14 cellular contexts compared by ENCODE assay signal in the genomic region with DNA sequence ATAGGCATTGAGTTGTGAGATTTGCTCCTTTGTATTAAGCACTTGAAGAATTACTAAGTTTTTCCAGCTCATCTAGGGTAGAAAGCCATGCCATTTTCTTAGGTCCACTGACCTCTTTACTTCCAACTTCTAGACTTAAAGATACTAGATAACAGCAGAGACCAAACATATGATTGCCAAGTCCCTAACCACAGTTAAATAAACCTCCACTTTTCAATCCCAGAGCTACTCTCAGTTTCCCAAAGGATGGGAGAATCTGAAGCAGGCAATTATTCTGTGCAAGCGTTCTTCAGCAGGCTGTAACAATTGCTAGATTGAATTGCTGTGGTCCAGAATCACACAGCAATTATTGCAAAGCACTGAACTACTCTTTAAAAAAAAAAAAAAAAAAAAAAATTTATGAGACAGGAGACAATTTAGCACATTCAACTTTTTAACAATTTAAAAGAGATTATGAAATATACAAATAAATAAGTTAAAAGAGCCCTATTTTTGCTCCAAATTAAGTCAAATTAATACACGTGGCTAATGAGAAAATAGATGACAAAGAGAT.
DNase-seq lines count a peak whose midpoint lies in the region; ATAC-seq and TF ChIP-seq lines count a peak whose summit lies in the region.
"Had no signal": no experiment of that assay in that cellular context is flagged by ENCODE, and none has a peak within 500 bp of the region (broad histone marks: within the 10 kb centered on the region; RNA-seq: fewer than 3 reads in every experiment).

No MANE protein-coding gene starts in this region.

- no peak overlapping the region for H3K4me3 Mint-ChIP-seq in CD8-positive, alpha-beta T cell
- H3K4me3 Mint-ChIP-seq in T-helper 17 cell, result peak overlapping the region; percentile 64
- H3K4me3 Mint-ChIP-seq in mesothelial cell of epicardium, result peak overlapping the region; percentile 4

- no peak for TF ChIP-seq CTCF in CD8-positive, alpha-beta T cell (IDR thresholded peaks at IDR 0.05)
- TF ChIP-seq CTCF in HEK293 (tag by site-specific recombination; IDR thresholded peaks at IDR 0.05) (no peak), mesothelial cell of epicardium (IDR thresholded peaks at IDR 0.05; ENCODE audit: unreplicated experiment) (no peak)

- intact Hi-C loops in CD8-positive, alpha-beta T cell (cut with DNase I, micrococcal nuclease), result no loop called here

- no peaks in the 10 kb centered on the region for H3K9me3 Mint-ChIP-seq in CD8-positive, alpha-beta T cell
- H3K9me3 Mint-ChIP-seq in mesothelial cell of epicardium, result no peaks in the 10 kb centered on the region

- H3K27ac Mint-ChIP-seq in CD8-positive, alpha-beta T cell, result peak overlapping the region; percentile 66
- no peak overlapping the region for H3K27ac Mint-ChIP-seq in T-helper 17 cell
- peak overlapping the region; percentile 57 for H3K27ac Mint-ChIP-seq in mesothelial cell of epicardium

- no peaks in the 10 kb centered on the region for H3K27me3 ChIP-seq in CD8-positive, alpha-beta T cell (ENCODE audit: insufficient read depth, low read length)
- H3K27me3 ChIP-seq: breast epithelium, heart left ventricle had no signal

- H3K36me3 Mint-ChIP-seq in CD8-positive, alpha-beta T cell, result peaks cover 6% of the 10 kb centered on the region
- H3K36me3 Mint-ChIP-seq in T-helper 17 cell (ENCODE audit: low read depth) (no peaks in the 10 kb centered on the region), mesothelial cell of epicardium (no peaks in the 10 kb centered on the region)

- ATAC-seq in CD8-positive, alpha-beta T cell, result no peak
- ATAC-seq in T-helper 17 cell (no peak), HG03097 (IDR thresholded peaks at IDR 0.05; ENCODE audit: low FRiP score, unreplicated experiment) (no peak)
- ATAC-seq: heart left ventricle, lower lobe of right lung had no signal

- H3K36me3 ChIP-seq in CD8-positive, alpha-beta T cell (ENCODE audit: insufficient read depth, low read length), result no peaks in the 10 kb centered on the region
- H3K36me3 ChIP-seq in HEK293 (ENCODE audit: control insufficient read depth in 2 of 2, insufficient read depth in 1 of 2, low read length in 2 of 2), result no peaks in the 10 kb centered on the region; a peak in 1 of 3 replicates
- H3K36me3 ChIP-seq: breast epithelium, lower lobe of right lung had no signal

- no peaks in the 10 kb centered on the region for H3K9me3 ChIP-seq in CD8-positive, alpha-beta T cell (ENCODE audit: low read length)
- H3K9me3 ChIP-seq in HEK293 (ENCODE audit: control insufficient read depth, insufficient read depth, low read depth, low read length), result no peaks in the 10 kb centered on the region
- H3K9me3 ChIP-seq in T-helper 17 cell (ENCODE audit: control insufficient read depth, low read length, poor library complexity, severe bottlenecking), result no peaks in the 10 kb centered on the region
- H3K9me3 ChIP-seq: breast epithelium, heart left ventricle, lower lobe of right lung had no signal

- CTCF ChIA-PET in CD8-positive, alpha-beta T cell (lab: Charles Lee), result interaction anchor here (0.6 to 2.8 kb wide), 6 partner anchors 10 to 629 kb away, joined by 3 to 20 read pairs (median 4); a partner anchor contains a TSS
- CTCF ChIA-PET in HEK293 (lab: Yijun Ruan, JAX), result interaction anchor here (1.5 kb wide), 1 partner anchor 16 kb away, joined by 4 read pairs; no protein-coding TSS in a partner anchor

- no peak overlapping the region for H3K27ac ChIP-seq in CD8-positive, alpha-beta T cell (ENCODE audit: low read depth, low read length)
- H3K27ac ChIP-seq in HEK293 (ENCODE audit: extremely low read depth, low read depth, low read length), result no peak overlapping the region
- H3K27ac ChIP-seq: breast epithelium, heart left ventricle, lower lobe of right lung had no signal

- H3K27me3 Mint-ChIP-seq in CD8-positive, alpha-beta T cell (ENCODE audit: low read depth), result no peaks in the 10 kb centered on the region
- H3K27me3 Mint-ChIP-seq in T-helper 17 cell (no peaks in the 10 kb centered on the region), mesothelial cell of epicardium (ENCODE audit: low read depth) (no peaks in the 10 kb centered on the region)

- no peak for DNase-seq in CD8-positive, alpha-beta T cell
- DNase-seq in T-helper 17 cell, result no peak
- DNase-seq in mesothelial cell of epicardium (ENCODE audit: low spot score in 2 of 2, unreplicated experiment in 2 of 2), result no peak
- no peak for DNase-seq in ureter (ENCODE audit: low spot score)
- DNase-seq in NCI-H146 treated with DMSO at 0.1 percent for 48 hours (lab: John Stamatoyannopoulos, UW; ENCODE audit: unreplicated experiment), result no peak
- no peak for DNase-seq in DMS53 (lab: John Stamatoyannopoulos, UW)
- DNase-seq: heart left ventricle; lower lobe of right lung; NCI-H1436; stimulated activated CD4-positive, alpha-beta T cell treated with anti-CD3 and anti-CD28 coated beads, Interleukin-4, amount 100 ng/mL, for 24 hours; substantia nigra had no signal

- H3K4me3 ChIP-seq in CD8-positive, alpha-beta T cell (ENCODE audit: low read depth, low read length), result no peak overlapping the region
- no peak overlapping the region for H3K4me3 ChIP-seq in HEK293 (ENCODE audit: low read depth, low read length)
- H3K4me3 ChIP-seq: lower lobe of right lung had no signal

- H3K4me1 Mint-ChIP-seq in CD8-positive, alpha-beta T cell (ENCODE audit: low read depth), result peaks cover 42% of the 10 kb centered on the region
- H3K4me1 Mint-ChIP-seq in T-helper 17 cell (peaks cover 22% of the 10 kb centered on the region), mesothelial cell of epicardium (peaks cover 42% of the 10 kb centered on the region)

- POLR2A ChIA-PET in CD8-positive, alpha-beta T cell (lab: Charles Lee), result interaction anchor here (0.7 to 7.8 kb wide), 7 partner anchors 11 to 1020 kb away, joined by 3 to 333 read pairs (median 61); a partner anchor contains a TSS
- POLR2A ChIA-PET in HEK293 (lab: Yijun Ruan, JAX), result interaction anchor here (0.7 to 6.3 kb wide), 3 partner anchors 11 to 927 kb away, joined by 3 to 338 read pairs (median 5); a partner anchor contains a TSS

- peaks cover 32% of the 10 kb centered on the region for H3K4me1 ChIP-seq in CD8-positive, alpha-beta T cell (ENCODE audit: insufficient read depth, low read length)
- no peaks in the 10 kb centered on the region for H3K4me1 ChIP-seq in HEK293 (ENCODE audit: control insufficient read depth, insufficient read depth, low read length)

TF ChIP-seq in HEK293, 187 proteins besides CTCF, POLR2A, EP300 and RAD21:
- TF ChIP-seq, protein P1, sequence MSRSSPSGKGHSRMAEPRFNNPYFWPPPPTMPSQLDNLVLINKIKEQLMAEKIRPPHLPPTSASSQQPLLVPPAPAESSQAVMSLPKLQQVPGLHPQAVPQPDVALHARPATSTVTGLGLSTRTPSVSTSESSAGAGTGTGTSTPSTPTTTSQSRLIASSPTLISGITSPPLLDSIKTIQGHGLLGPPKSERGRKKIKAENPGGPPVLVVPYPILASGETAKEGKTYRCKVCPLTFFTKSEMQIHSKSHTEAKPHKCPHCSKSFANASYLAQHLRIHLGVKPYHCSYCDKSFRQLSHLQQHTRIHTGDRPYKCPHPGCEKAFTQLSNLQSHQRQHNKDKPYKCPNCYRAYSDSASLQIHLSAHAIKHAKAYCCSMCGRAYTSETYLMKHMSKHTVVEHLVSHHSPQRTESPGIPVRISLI (tag by site-specific recombination; IDR thresholded peaks at IDR 0.05), result peak; percentile 57; the same call in 1 of the 2 replicates
- 0 out of 2 replicates have a peak, but pooled peaks have one; percentile 21 for TF ChIP-seq ZNF394 (tag by site-specific recombination; IDR thresholded peaks at IDR 0.05; ENCODE audit: borderline replicate concordance)
- TF ChIP-seq ZNF211 (tag by site-specific recombination; IDR thresholded peaks at IDR 0.05; ENCODE audit: low read depth), result no peak
